ENCODE assay signal across 1 cellular context in genomic region chr11:37657645-37658044, GRCh38.
TF ChIP-seq lines count a peak whose summit lies in the region.

No MANE protein-coding gene starts in this region.

TF ChIP-seq in H1, 55 proteins besides CTCF, POLR2A, EP300 and RAD21 (continued from another document):
- TF ChIP-seq SAP30 (IDR thresholded peaks at IDR 0.05; ENCODE audit: insufficient read depth, insufficient replicate concordance, low read length) (no peak), SP1 (IDR thresholded peaks at IDR 0.05; ENCODE audit: low read depth, low read length) (no peak), SUZ12 (IDR thresholded peaks at IDR 0.05; ENCODE audit: low read length) (no peak), POU5F1 (IDR thresholded peaks at IDR 0.05; ENCODE audit: low read depth, low read length) (no peak), E2F6 (IDR thresholded peaks at IDR 0.05) (no peak), SP2 (IDR thresholded peaks at IDR 0.05; ENCODE audit: low read length) (no peak), BACH1 (IDR thresholded peaks at IDR 0.05; ENCODE audit: low read length) (no peak), KDM4A (IDR thresholded peaks at IDR 0.05; ENCODE audit: low read depth, low read length, severe bottlenecking) (no peak), MAX (IDR thresholded peaks at IDR 0.05) (no peak), RBBP5 (IDR thresholded peaks at IDR 0.05; ENCODE audit: borderline replicate concordance, low read depth, low read length) (no peak), KDM1A (IDR thresholded peaks at IDR 0.05; ENCODE audit: borderline replicate concordance, low read length) (no peak), CHD1 (IDR thresholded peaks at IDR 0.05; ENCODE audit: low read depth, low read length) (no peak)
